1 cellular context compared by ENCODE assay signal in genomic region chr19:34253711-34254551, GRCh38.
TF ChIP-seq lines count a peak whose summit lies in the region.

No MANE protein-coding gene starts in this region.

TF ChIP-seq in HEK293, 187 proteins besides CTCF, POLR2A, EP300 and RAD21 (continued from another document):
- peak; percentile 85; the same call in 1 of the 2 replicates for TF ChIP-seq ZBTB10 (tag by site-specific recombination; IDR thresholded peaks at IDR 0.05)
- TF ChIP-seq ZNF140 (tag by site-specific recombination; IDR thresholded peaks at IDR 0.05) = no peak
- no peak for TF ChIP-seq ZNF157 (tag by site-specific recombination; IDR thresholded peaks at IDR 0.05)
- no peak for TF ChIP-seq ZNF138 (tag by site-specific recombination; IDR thresholded peaks at IDR 0.05; ENCODE audit: borderline replicate concordance)
- no peak for TF ChIP-seq ZNF404 (tag by site-specific recombination; IDR thresholded peaks at IDR 0.05)
- peak; percentile 90 for TF ChIP-seq ZXDB (tag by site-specific recombination; IDR thresholded peaks at IDR 0.05)
- TF ChIP-seq ZIC2 (tag by site-specific recombination; IDR thresholded peaks at IDR 0.05) = peak; percentile 49
- TF ChIP-seq ZNF146 (tag by site-specific recombination; IDR thresholded peaks at IDR 0.05) = no peak
- TF ChIP-seq ZBTB7A (tag by site-specific recombination; IDR thresholded peaks at IDR 0.05; ENCODE audit: low read depth) = peak; percentile 94
- no peak for TF ChIP-seq ZNF132 (tag by site-specific recombination; IDR thresholded peaks at IDR 0.05; ENCODE audit: borderline replicate concordance)
- TF ChIP-seq YY2 (tag by site-specific recombination; IDR thresholded peaks at IDR 0.05) = peak; percentile 9
- TF ChIP-seq KLF8 (tag by site-specific recombination; IDR thresholded peaks at IDR 0.05) = peak; percentile 99
- TF ChIP-seq ZNF629 (tag by site-specific recombination; IDR thresholded peaks at IDR 0.05) = peak; percentile 84
- peak; percentile 64 for TF ChIP-seq EGR2 (tag by site-specific recombination; IDR thresholded peaks at IDR 0.05; ENCODE audit: low read depth)
- TF ChIP-seq FEZF1 (tag by site-specific recombination; IDR thresholded peaks at IDR 0.05) = no peak
- peak; percentile 79; the same call in 1 of the 2 replicates for TF ChIP-seq ZNF24 (tag by site-specific recombination; IDR thresholded peaks at IDR 0.05)
- no peak for TF ChIP-seq ZNF658 (tag by site-specific recombination; IDR thresholded peaks at IDR 0.05)
- no peak for TF ChIP-seq ZNF354C (tag by site-specific recombination; IDR thresholded peaks at IDR 0.05; ENCODE audit: borderline replicate concordance, low read depth)
- peak; percentile 66 for TF ChIP-seq YY1 (tag by site-specific recombination; IDR thresholded peaks at IDR 0.05)
- TF ChIP-seq IKZF3 (tag by site-specific recombination; IDR thresholded peaks at IDR 0.05) = 0 out of 2 replicates have a peak, but pooled peaks have one; percentile 12
- TF ChIP-seq KLF1 (tag by site-specific recombination; IDR thresholded peaks at IDR 0.05) = peak; percentile 97
- TF ChIP-seq ZNF518A (tag by site-specific recombination; conservative IDR thresholded peaks at IDR 0.05; ENCODE audit: low read depth) = 0 out of 2 replicates have a peak, but pooled peaks have one; percentile 36
- peak; percentile 95 for TF ChIP-seq ZSCAN30 (tag by site-specific recombination; IDR thresholded peaks at IDR 0.05)
- peak; percentile 99 for TF ChIP-seq ZBTB1 (tag by site-specific recombination; IDR thresholded peaks at IDR 0.05)
- peak; percentile 93 for TF ChIP-seq ZBTB8A (tag by site-specific recombination; IDR thresholded peaks at IDR 0.05)
- TF ChIP-seq ZNF785 (tag by site-specific recombination; IDR thresholded peaks at IDR 0.05) = no peak
- peak; percentile 92 for TF ChIP-seq ZSCAN5A (tag by site-specific recombination; IDR thresholded peaks at IDR 0.05)
- TF ChIP-seq ZNF202 (tag by site-specific recombination; IDR thresholded peaks at IDR 0.05; ENCODE audit: borderline replicate concordance) = no peak
- no peak for TF ChIP-seq ZNF510 (tag by site-specific recombination; IDR thresholded peaks at IDR 0.05; ENCODE audit: insufficient replicate concordance)
- no peak for TF ChIP-seq ZNF280D (tag by site-specific recombination; IDR thresholded peaks at IDR 0.05)
- TF ChIP-seq ZNF677 (tag by site-specific recombination; IDR thresholded peaks at IDR 0.05) = no peak
- no peak for TF ChIP-seq ZNF302 (tag by site-specific recombination; IDR thresholded peaks at IDR 0.05; ENCODE audit: low read depth)
- peak; percentile 66; the same call in 1 of the 2 replicates for TF ChIP-seq GFI1B (tag by site-specific recombination; IDR thresholded peaks at IDR 0.05)
